ENCODE assay signal across 10 cellular contexts in genomic region chr19:41971363-41971762, GRCh38. TPM values are rescaled to one million over a fixed set of nuclear protein-coding genes. Genes with fewer than 3 reads are reported as not detected.
"Had no signal": no experiment of that assay in that cellular context is flagged by ENCODE, and none has a peak within 500 bp of the region (broad histone marks: within the 10 kb centered on the region; RNA-seq: fewer than 3 reads in every experiment).

No MANE protein-coding gene starts in this region.

- H3K4me1 ChIP-seq: HAP-1 had no signal

- H2AFZ ChIP-seq: GM23248 had no signal

- H3K9ac ChIP-seq: GM23248 had no signal

- ATAC-seq: HCT116, HepG2 had no signal

- FAIRE-seq: HepG2 had no signal

- H3K27ac ChIP-seq: GM23248, HL-60 had no signal

- H3K4me3 ChIP-seq: GM23248, HAP-1 had no signal

- H3K9me3 ChIP-seq: HAP-1 had no signal

- DNase-seq: GM23248, GOT3, H7, KBM-7 had no signal

RNA-seq across cellular contexts. Expression of gene ERFL, which starts 43.1 kb away (rescaled TPM):
- total RNA-seq: GM23248, H4, H7, HepG2 had no signal
- polyA plus RNA-seq: GM23248, HepG2, IgD-negative memory B cell had no signal
